ENCODE assay signal across 12 cellular contexts in genomic region chr4:140257461-140258305, GRCh38.
DNase-seq lines count a peak whose midpoint lies in the region; FAIRE-seq and TF ChIP-seq lines count a peak whose summit lies in the region.
"Had no signal": no experiment of that assay in that cellular context is flagged by ENCODE, and none has a peak within 500 bp of the region (broad histone marks: within the 10 kb centered on the region; RNA-seq: fewer than 3 reads in every experiment).

No MANE protein-coding gene starts in this region.

- DNase-seq in AG10803 (ENCODE audit: low read depth) (peak; percentile 28), NCI-H1092 treated with DMSO at 0.1 percent for 48 hours (lab: John Stamatoyannopoulos, UW) (peak; percentile 85), bronchial epithelial cell (ENCODE audit: low read depth) (peak; percentile 42), mesothelial cell of epicardium (ENCODE audit: low spot score in 2 of 2, unreplicated experiment in 2 of 2) (no peak), foreskin melanocyte (no peak), WERI-Rb-1 (no peak), chondrocyte (ENCODE audit: low spot score) (no peak)
- DNase-seq in activated CD4-positive, alpha-beta T cell treated with anti-CD3 and anti-CD28 coated beads, Interleukin-2, amount 50 U/mL, for 4 hours: no peak
- DNase-seq: activated CD8-positive, alpha-beta memory T cell treated with anti-CD3 and anti-CD28 coated beads, Interleukin-2, amount 10 ng/mL, durations not matched to agents 7 days and 5 days; BE2C; GDM1; naive thymus-derived CD4-positive, alpha-beta T cell had no signal

- H3K27ac ChIP-seq in WERI-Rb-1: no peak overlapping the region

- no peaks in the 10 kb centered on the region for H3K9me3 Mint-ChIP-seq in mesothelial cell of epicardium
- no peaks in the 10 kb centered on the region for H3K9me3 Mint-ChIP-seq in chondrocyte (ENCODE audit: low read depth)
- H3K9me3 Mint-ChIP-seq: naive thymus-derived CD4-positive, alpha-beta T cell had no signal

- H3K27ac Mint-ChIP-seq in mesothelial cell of epicardium (peak overlapping the region; percentile 50), chondrocyte (ENCODE audit: unreplicated experiment) (no peak overlapping the region)
- H3K27ac Mint-ChIP-seq: activated CD8-positive, alpha-beta memory T cell treated with anti-CD3 and anti-CD28 coated beads, Interleukin-2, amount 10 ng/mL, durations not matched to agents 7 days and 5 days; naive thymus-derived CD4-positive, alpha-beta T cell had no signal

- H3K36me3 Mint-ChIP-seq in mesothelial cell of epicardium: no peaks in the 10 kb centered on the region
- H3K36me3 Mint-ChIP-seq in chondrocyte (ENCODE audit: low read depth): no peaks in the 10 kb centered on the region
- H3K36me3 Mint-ChIP-seq: activated CD8-positive, alpha-beta memory T cell treated with anti-CD3 and anti-CD28 coated beads, Interleukin-2, amount 10 ng/mL, durations not matched to agents 7 days and 5 days; naive thymus-derived CD4-positive, alpha-beta T cell had no signal

- H3K4me1 Mint-ChIP-seq in mesothelial cell of epicardium: peaks cover 35% of the 10 kb centered on the region
- peaks cover 29% of the 10 kb centered on the region for H3K4me1 Mint-ChIP-seq in chondrocyte (ENCODE audit: low read depth)

- FAIRE-seq in bronchial epithelial cell (lab: Jason Lieb, UNC): no peak

- H3K36me3 ChIP-seq in bronchial epithelial cell (ENCODE audit: control insufficient read depth, insufficient read depth, low read length) (no peaks in the 10 kb centered on the region), WERI-Rb-1 (no peaks in the 10 kb centered on the region)
- H3K36me3 ChIP-seq: BE2C had no signal

- H3K9me3 ChIP-seq in WERI-Rb-1 (ENCODE audit: severe bottlenecking): no peaks in the 10 kb centered on the region
- H3K9me3 ChIP-seq: BE2C had no signal

- H3K4me3 Mint-ChIP-seq in mesothelial cell of epicardium (no peak overlapping the region), chondrocyte (ENCODE audit: unreplicated experiment) (no peak overlapping the region)
- H3K4me3 Mint-ChIP-seq: activated CD8-positive, alpha-beta memory T cell treated with anti-CD3 and anti-CD28 coated beads, Interleukin-2, amount 10 ng/mL, durations not matched to agents 7 days and 5 days; naive thymus-derived CD4-positive, alpha-beta T cell had no signal

- H3K4me3 ChIP-seq in AG10803 (ENCODE audit: low read length): no peak overlapping the region
- no peak overlapping the region for H3K4me3 ChIP-seq in bronchial epithelial cell (ENCODE audit: low read depth, low read length)
- H3K4me3 ChIP-seq in WERI-Rb-1 (ENCODE audit: low read depth, low read length): no peak overlapping the region

- TF ChIP-seq CTCF in AG10803 (conservative IDR thresholded peaks at IDR 0.05; ENCODE audit: low read length) (no peak), bronchial epithelial cell (IDR thresholded peaks at IDR 0.05; ENCODE audit: insufficient read depth, low read length, severe bottlenecking) (no peak), mesothelial cell of epicardium (IDR thresholded peaks at IDR 0.05; ENCODE audit: unreplicated experiment) (no peak), WERI-Rb-1 (IDR thresholded peaks at IDR 0.05; ENCODE audit: low read depth, low read length) (no peak), chondrocyte (IDR thresholded peaks at IDR 0.05) (no peak)

- H3K27me3 ChIP-seq in bronchial epithelial cell (ENCODE audit: control insufficient read depth, insufficient read depth, low read length) (no peaks in the 10 kb centered on the region), WERI-Rb-1 (ENCODE audit: insufficient read depth, low read depth, severe bottlenecking) (no peaks in the 10 kb centered on the region)
- H3K27me3 ChIP-seq: BE2C had no signal

- H3K27me3 Mint-ChIP-seq in mesothelial cell of epicardium (ENCODE audit: low read depth) (peaks cover 3% of the 10 kb centered on the region), chondrocyte (ENCODE audit: low read depth) (no peaks in the 10 kb centered on the region)

Comparison
In these comparisons a context has a peak if more than half of its experiments do, and no peak if none do; other contexts are left out.
1. DNase-seq: peak in AG10803 (single experiment), NCI-H1092 treated with DMSO at 0.1 percent for 48 hours (single experiment) and bronchial epithelial cell (single experiment); none in mesothelial cell of epicardium (0 of 2), activated CD4-positive, alpha-beta T cell treated with anti-CD3 and anti-CD28 coated beads, Interleukin-2, amount 50 U/mL, for 4 hours (0 of 2), foreskin melanocyte (single experiment), WERI-Rb-1 (single experiment) and chondrocyte (single experiment).